ENCODE assay signal across 8 cellular contexts in genomic region chr9:70260606-70261005, GRCh38. TPM values are rescaled to one million over a fixed set of nuclear protein-coding genes. Genes with fewer than 3 reads are reported as not detected.
DNase-seq lines count a peak whose midpoint lies in the region; ATAC-seq and TF ChIP-seq lines count a peak whose summit lies in the region.

No MANE protein-coding gene starts in this region.

- intact Hi-C loops in cardiac septum (cut with DNase I), result no loop called here

- H3K27me3 Mint-ChIP-seq in activated T-cell treated with anti-CD3 and anti-CD28 coated beads, Interleukin-2, amount 50 U/mL, for 24 hours, result no peaks in the 10 kb centered on the region
- peaks cover 13% of the 10 kb centered on the region for H3K27me3 Mint-ChIP-seq in endothelial cell (ENCODE audit: unreplicated experiment)

- peak; percentile 16 for ATAC-seq in HG03521 (IDR thresholded peaks at IDR 0.05; ENCODE audit: unreplicated experiment)

- no peak for TF ChIP-seq CTCF in endothelial cell (IDR thresholded peaks at IDR 0.05; ENCODE audit: unreplicated experiment)

- no peaks in the 10 kb centered on the region for H3K9me3 Mint-ChIP-seq in activated T-cell treated with anti-CD3 and anti-CD28 coated beads, Interleukin-2, amount 50 U/mL, for 24 hours
- no peaks in the 10 kb centered on the region for H3K9me3 Mint-ChIP-seq in endothelial cell (ENCODE audit: unreplicated experiment)

- peaks cover 65% of the 10 kb centered on the region for H3K36me3 Mint-ChIP-seq in activated T-cell treated with anti-CD3 and anti-CD28 coated beads, Interleukin-2, amount 50 U/mL, for 24 hours (ENCODE audit: low read depth)
- peaks cover 31% of the 10 kb centered on the region for H3K36me3 Mint-ChIP-seq in endothelial cell (ENCODE audit: low read depth, unreplicated experiment)

- H3K4me1 Mint-ChIP-seq in activated T-cell treated with anti-CD3 and anti-CD28 coated beads, Interleukin-2, amount 50 U/mL, for 24 hours (ENCODE audit: low read depth), result peaks cover 67% of the 10 kb centered on the region
- H3K4me1 Mint-ChIP-seq in endothelial cell (ENCODE audit: unreplicated experiment), result peaks cover 38% of the 10 kb centered on the region

- H3K27me3 ChIP-seq in stomach smooth muscle (ENCODE audit: control insufficient read depth in 1 of 2, insufficient read depth in 2 of 2, low read length in 2 of 2), result no peaks in the 10 kb centered on the region

- no peaks in the 10 kb centered on the region for H3K9me3 ChIP-seq in stomach smooth muscle (ENCODE audit: control insufficient read depth in 2 of 2, low read length in 2 of 2)

- no peak for DNase-seq in activated T-cell treated with anti-CD3 and anti-CD28 coated beads, Interleukin-2, amount 50 U/mL, for 24 hours
- DNase-seq in activated T-cell treated with anti-CD3 and anti-CD28 coated beads for 4 hours (no peak), endothelial cell (ENCODE audit: low spot score) (no peak), NK-92 (lab: John Stamatoyannopoulos, UW; ENCODE audit: unreplicated experiment) (no peak), cardiac septum (ENCODE audit: low spot score) (no peak)
- no peak for DNase-seq in stimulated activated naive CD4-positive, alpha-beta T cell (lab: John Stamatoyannopoulos, UW)

- no peak overlapping the region for H3K27ac ChIP-seq in stomach smooth muscle (ENCODE audit: low read length)

- H3K4me1 ChIP-seq in stomach smooth muscle (ENCODE audit: control insufficient read depth, insufficient read depth, low read length), result peaks cover 38% of the 10 kb centered on the region

- H3K36me3 ChIP-seq in stomach smooth muscle (ENCODE audit: control insufficient read depth in 2 of 2, insufficient read depth in 2 of 2, low read length in 2 of 2), result peaks cover 12 to 13% of the 10 kb centered on the region in 2 donors

- peak overlapping the region; percentile 21 to 97 for H3K4me3 ChIP-seq in stomach smooth muscle (ENCODE audit: low read length in 2 of 2)

- H3K4me3 Mint-ChIP-seq in activated T-cell treated with anti-CD3 and anti-CD28 coated beads, Interleukin-2, amount 50 U/mL, for 24 hours, result peak overlapping the region; percentile 87
- H3K4me3 Mint-ChIP-seq in endothelial cell (ENCODE audit: unreplicated experiment), result peak overlapping the region; percentile 94

- peak overlapping the region; percentile 98 for H3K27ac Mint-ChIP-seq in activated T-cell treated with anti-CD3 and anti-CD28 coated beads, Interleukin-2, amount 50 U/mL, for 24 hours
- H3K27ac Mint-ChIP-seq in endothelial cell (ENCODE audit: unreplicated experiment), result no peak overlapping the region

- H3K9ac ChIP-seq in stomach smooth muscle (ENCODE audit: low read length in 2 of 2), result no peak overlapping the region

RNA-seq across cellular contexts. Expression of gene SMC5, which starts 1.8 kb away (rescaled TPM):
- total RNA-seq in endothelial cell (ENCODE audit: unreplicated experiment), result 26.5 TPM
- total RNA-seq in cardiac septum, result 15.0 TPM
